Comparison of ENCODE assay signal across 31 cellular contexts in genomic region chr20:63208346-63208924, GRCh38. TPM values are rescaled to one million over a fixed set of nuclear protein-coding genes. Genes with fewer than 3 reads are reported as not detected.
DNase-seq lines count a peak whose midpoint lies in the region; ATAC-seq and TF ChIP-seq lines count a peak whose summit lies in the region.
"Had no signal": no experiment of that assay in that cellular context is flagged by ENCODE, and none has a peak within 500 bp of the region (broad histone marks: within the 10 kb centered on the region; RNA-seq: fewer than 3 reads in every experiment).

No MANE protein-coding gene starts in this region.

- no peaks in the 10 kb centered on the region for H3K9me2 ChIP-seq in PC-3 (replicated peaks; ENCODE audit: low read length)

- POLR2A ChIA-PET in PC-3 (lab: Charles Lee; ENCODE audit: unreplicated experiment) = interaction anchor here (0.6 kb wide), 1 partner anchor 65 kb away, joined by 21 read pairs; no protein-coding TSS in a partner anchor

- ATAC-seq in Right ventricle myocardium superior (ENCODE audit: poor library complexity) = peak; percentile 42
- no peak for ATAC-seq in stimulated activated naive B cell treated with anti-CD40 and anti-IgM and Interleukin-4, amounts not matched to agents 10 μg/mL and 1 μg/mL and 100 μg/mL, for 72 hours (replicated peaks)
- no peak for ATAC-seq in PC-3
- ATAC-seq: activated CD4-positive, alpha-beta T cell treated with anti-CD3 and anti-CD28 coated beads for 36 hours; activated CD8-positive, alpha-beta T cell treated with anti-CD3 and anti-CD28 coated beads, Interleukin-2, amount 10 ng/mL, durations not matched to agents 7 days and 5 days; activated naive CD8-positive, alpha-beta T cell treated with anti-CD3 and anti-CD28 coated beads, Interleukin-2, amount 50 U/mL, for 24 hours had no signal

- peak overlapping the region; percentile 37 for H3K27ac Mint-ChIP-seq in stimulated activated naive B cell treated with anti-CD40 and anti-IgM and Interleukin-4, amounts not matched to agents 10 μg/mL and 1 μg/mL and 100 μg/mL, for 72 hours
- H3K27ac Mint-ChIP-seq: activated CD8-positive, alpha-beta T cell treated with anti-CD3 and anti-CD28 coated beads, Interleukin-2, amount 10 ng/mL, durations not matched to agents 7 days and 5 days; activated naive CD8-positive, alpha-beta T cell treated with anti-CD3 and anti-CD28 coated beads, Interleukin-2, amount 50 U/mL, for 24 hours; B cell; nephron had no signal

- no peak overlapping the region for H3K9ac ChIP-seq in PC-3 (ENCODE audit: low read length)
- H3K9ac ChIP-seq: parathyroid adenoma had no signal

- intact Hi-C loops in Right ventricle myocardium superior (cut with DNase I) = no loop called here
- intact Hi-C loops in PC-3 (cut with micrococcal nuclease) = no loop called here

- H3K4me2 ChIP-seq in PC-3 (ENCODE audit: low read length) = no peak overlapping the region

- TF ChIP-seq CTCF in right atrium auricular region (IDR thresholded peaks at IDR 0.05) = no peak
- no peak for TF ChIP-seq CTCF in PC-3 (conservative IDR thresholded peaks at IDR 0.05; ENCODE audit: low read depth, low read length)

- H3K4me3 Mint-ChIP-seq in stimulated activated naive B cell treated with anti-CD40 and anti-IgM and Interleukin-4, amounts not matched to agents 10 μg/mL and 1 μg/mL and 100 μg/mL, for 72 hours = no peak overlapping the region
- H3K4me3 Mint-ChIP-seq: activated CD4-positive, alpha-beta T cell treated with anti-CD3 and anti-CD28 coated beads for 36 hours; activated CD8-positive, alpha-beta T cell treated with anti-CD3 and anti-CD28 coated beads, Interleukin-2, amount 10 ng/mL, durations not matched to agents 7 days and 5 days; activated naive CD8-positive, alpha-beta T cell treated with anti-CD3 and anti-CD28 coated beads, Interleukin-2, amount 50 U/mL, for 24 hours; B cell; nephron had no signal

- no peak overlapping the region for H3K27ac ChIP-seq in right atrium auricular region
- no peak overlapping the region for H3K27ac ChIP-seq in PC-3 (ENCODE audit: low read length)
- H3K27ac ChIP-seq: epithelial cell of prostate, parathyroid adenoma, thoracic aorta, uterus had no signal

- H3K4me3 ChIP-seq in right atrium auricular region (no peak overlapping the region), PC-3 (ENCODE audit: low read length) (no peak overlapping the region)
- H3K4me3 ChIP-seq: thoracic aorta, uterus had no signal

- peaks cover 24 to 55% of the 10 kb centered on the region in 2 donors for H3K4me1 Mint-ChIP-seq in stimulated activated naive B cell treated with anti-CD40 and anti-IgM and Interleukin-4, amounts not matched to agents 10 μg/mL and 1 μg/mL and 100 μg/mL, for 72 hours

- H2AFZ ChIP-seq in PC-3 (ENCODE audit: low read length) = no peak overlapping the region
- H2AFZ ChIP-seq: parathyroid adenoma had no signal

- no peaks in the 10 kb centered on the region for H3F3A ChIP-seq in PC-3 (ENCODE audit: low read length, unreplicated experiment)

- H3K27me3 Mint-ChIP-seq in stimulated activated naive B cell treated with anti-CD40 and anti-IgM and Interleukin-4, amounts not matched to agents 10 μg/mL and 1 μg/mL and 100 μg/mL, for 72 hours = no peaks in the 10 kb centered on the region
- H3K27me3 Mint-ChIP-seq: activated CD4-positive, alpha-beta T cell treated with anti-CD3 and anti-CD28 coated beads for 36 hours; activated naive CD8-positive, alpha-beta T cell treated with anti-CD3 and anti-CD28 coated beads, Interleukin-2, amount 50 U/mL, for 24 hours; B cell had no signal

- H3K9me3 Mint-ChIP-seq in stimulated activated naive B cell treated with anti-CD40 and anti-IgM and Interleukin-4, amounts not matched to agents 10 μg/mL and 1 μg/mL and 100 μg/mL, for 72 hours = no peaks in the 10 kb centered on the region
- H3K9me3 Mint-ChIP-seq: activated naive CD8-positive, alpha-beta T cell treated with anti-CD3 and anti-CD28 coated beads, Interleukin-2, amount 50 U/mL, for 24 hours; nephron had no signal

- BruUV-seq in PC-3 (replicated peaks; lab: Mats Ljungman, UMichigan) = no TSS peak

- H3K36me3 ChIP-seq in right atrium auricular region (peaks cover 87% of the 10 kb centered on the region), PC-3 (ENCODE audit: low read depth, low read length) (peaks cover 67% of the 10 kb centered on the region)
- H3K36me3 ChIP-seq: uterus had no signal

- DNase-seq in Right ventricle myocardium superior (no peak), right atrium auricular region (ENCODE audit: low spot score) (no peak), NCI-H2227 treated with DMSO at 0.1 percent for 48 hours (lab: John Stamatoyannopoulos, UW) (peak; percentile 35), midbrain (lab: John Stamatoyannopoulos, UW) (peak; percentile 7), AML-193 (lab: John Stamatoyannopoulos, UW) (no peak), mesenteric fat pad (ENCODE audit: low spot score) (no peak), PC-3 (no peak)
- DNase-seq in stimulated activated naive B cell treated with anti-CD40 and anti-IgM and Interleukin-4, amounts not matched to agents 10 μg/mL and 1 μg/mL and 100 μg/mL, for 72 hours = no peak
- DNase-seq: activated CD4-positive, alpha-beta T cell treated with anti-CD3 and anti-CD28 coated beads for 36 hours; activated CD8-positive, alpha-beta T cell treated with anti-CD3 and anti-CD28 coated beads, Interleukin-2, amount 10 ng/mL, durations not matched to agents 7 days and 5 days; activated naive CD8-positive, alpha-beta T cell treated with anti-CD3 and anti-CD28 coated beads, Interleukin-2, amount 50 U/mL, for 24 hours; activated T-cell treated with anti-CD3 and anti-CD28 coated beads for 4 hours; cerebellar nuclear complex; effector CD8-positive, alpha-beta T cell; IMR-90; NCI-H2029; NCI-H226; NCI-H748 treated with DMSO at 0.1 percent for 48 hours; stimulated activated CD4-positive, alpha-beta T cell treated with anti-CD3 and anti-CD28 coated beads, Interleukin-12 subunit alpha, Interleukin-12 subunit beta, amount 100 ng/mL, for 4 hours; stimulated activated CD4-positive, alpha-beta T cell treated with anti-CD3 and anti-CD28 coated beads, Interleukin-4, amount 100 ng/mL, for 24 hours; stimulated activated naive CD4-positive, alpha-beta T cell; uterus had no signal

- no peaks in the 10 kb centered on the region for H3K9me3 ChIP-seq in right atrium auricular region
- H3K9me3 ChIP-seq in PC-3 (ENCODE audit: low read length) = no peaks in the 10 kb centered on the region
- H3K9me3 ChIP-seq: thoracic aorta, uterus had no signal

- CTCF ChIA-PET in PC-3 (lab: Charles Lee) = no interaction called here

- H3K36me3 Mint-ChIP-seq in stimulated activated naive B cell treated with anti-CD40 and anti-IgM and Interleukin-4, amounts not matched to agents 10 μg/mL and 1 μg/mL and 100 μg/mL, for 72 hours = peaks cover 40 to 41% of the 10 kb centered on the region in 2 donors

- H3K27me3 ChIP-seq in right atrium auricular region (no peaks in the 10 kb centered on the region), PC-3 (ENCODE audit: low read length) (no peaks in the 10 kb centered on the region)
- H3K27me3 ChIP-seq: uterus had no signal

- H3K4me1 ChIP-seq in right atrium auricular region = peaks cover 0 to 39% of the 10 kb centered on the region in 2 donors
- H3K4me1 ChIP-seq in PC-3 (ENCODE audit: insufficient read depth, low read length) = peaks cover 22% of the 10 kb centered on the region
- H3K4me1 ChIP-seq: uterus had no signal

- H3K79me2 ChIP-seq in PC-3 (ENCODE audit: low read length) = peaks cover 100% of the 10 kb centered on the region

- H4K20me1 ChIP-seq in PC-3 (ENCODE audit: low read length) = peaks cover 74% of the 10 kb centered on the region

RNA-seq across cellular contexts. Expression of gene YTHDF1, which starts 7.5 kb away (rescaled TPM):
- total RNA-seq in Right ventricle myocardium superior (21.1 TPM), right atrium auricular region (10 to 100 TPM; 15.7 to 26.1 TPM), mesenteric fat pad (33.6 TPM), PC-3 (2014; rRNA removed) (30.0 and 34.0 TPM in 2 replicates)

RNA-seq across cellular contexts. Expression of gene BIRC7, which starts 27.3 kb away (rescaled TPM):
- total RNA-seq in Right ventricle myocardium superior (0.22 TPM), right atrium auricular region (not detected), mesenteric fat pad (0.35 TPM), PC-3 (2014; rRNA removed) (not detected in 2 replicates)
- total RNA-seq: A673; B cell; IMR-90; M059J; T-helper 2 cell treated with Interferon-gamma antibody and Interleukin-4, amounts not matched to agents 100 ng/mL and 5 ng/mL, for 36 hours; thoracic aorta; uterus had no signal

RNA-seq across cellular contexts. Expression of gene NKAIN4, which starts 45.8 kb away (rescaled TPM):
- total RNA-seq in Right ventricle myocardium superior = not detected
- not detected for total RNA-seq in right atrium auricular region
- total RNA-seq in mesenteric fat pad = not detected
- not detected in 2 replicates for total RNA-seq in PC-3 (2014; rRNA removed)
- total RNA-seq: A673; activated CD4-positive, alpha-beta T cell treated with anti-CD3 and anti-CD28 coated beads for 36 hours; activated CD8-positive, alpha-beta T cell treated with anti-CD3 and anti-CD28 coated beads, Interleukin-2, amount 10 ng/mL, durations not matched to agents 7 days and 5 days; B cell; IMR-90; M059J; mononuclear cell; T-helper 2 cell treated with Interferon-gamma antibody and Interleukin-4, amounts not matched to agents 100 ng/mL and 5 ng/mL, for 36 hours; thoracic aorta had no signal

Comparison
In these comparisons a context has a peak if more than half of its experiments do, and no peak if none do; other contexts are left out.
1. DNase-seq: peak in NCI-H2227 treated with DMSO at 0.1 percent for 48 hours (single experiment) and midbrain (single experiment); none in Right ventricle myocardium superior (single experiment), right atrium auricular region (single experiment), stimulated activated naive B cell treated with anti-CD40 and anti-IgM and Interleukin-4, amounts not matched to agents 10 μg/mL and 1 μg/mL and 100 μg/mL, for 72 hours (single experiment), AML-193 (0 of 2), mesenteric fat pad (single experiment) and PC-3 (single experiment).